In the genomic region with DNA sequence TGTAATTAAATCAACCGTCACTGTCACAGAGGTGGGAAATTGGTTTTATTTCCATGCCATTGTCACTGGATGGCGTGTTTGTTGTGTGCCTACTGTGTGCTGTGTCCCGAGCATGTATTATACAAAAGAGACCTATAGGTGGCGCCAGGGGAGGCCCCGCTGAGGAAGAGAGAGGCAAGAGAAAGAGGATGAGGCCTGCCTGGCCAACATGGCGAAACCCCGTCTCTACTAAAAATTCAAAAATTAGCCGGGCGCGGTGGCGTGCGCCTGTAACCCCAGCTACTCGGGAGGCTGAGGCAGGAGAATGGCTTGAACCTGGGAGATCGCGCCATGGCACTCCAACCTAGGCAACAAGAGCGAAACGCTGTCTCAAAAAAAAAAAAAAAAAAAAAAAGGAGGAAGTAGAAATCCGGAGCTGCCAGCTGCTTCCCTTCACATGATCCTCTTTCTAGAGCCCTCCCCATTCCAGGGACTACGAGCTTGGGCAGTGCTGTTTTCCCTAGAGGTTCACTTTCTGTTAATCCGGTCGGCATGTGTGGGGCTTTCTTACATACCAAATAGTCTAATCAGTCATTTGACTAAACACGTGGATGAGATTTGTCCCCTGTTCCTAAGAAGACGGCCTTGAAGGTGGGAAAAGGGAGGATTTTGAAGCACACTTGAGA, we compare ENCODE assay signal across 14 cellular contexts. TPM values are rescaled to one million over a fixed set of nuclear protein-coding genes. Genes with fewer than 3 reads are reported as not detected.
DNase-seq lines count a peak whose midpoint lies in the region; ATAC-seq, FAIRE-seq and TF ChIP-seq lines count a peak whose summit lies in the region.
"Had no signal": no experiment of that assay in that cellular context is flagged by ENCODE, and none has a peak within 500 bp of the region (broad histone marks: within the 10 kb centered on the region; RNA-seq: fewer than 3 reads in every experiment).

No MANE protein-coding gene starts in this region.

- no peak for TF ChIP-seq POLR2A in GM12891 (IDR thresholded peaks at IDR 0.05; ENCODE audit: low read depth, low read length)

- no peak overlapping the region for H3K4me2 ChIP-seq in OCI-LY1 (ENCODE audit: low read length)

- H3F3A ChIP-seq in OCI-LY1 (ENCODE audit: insufficient read depth, low read length): no peaks in the 10 kb centered on the region

- H3K9me3 ChIP-seq in OCI-LY1 (ENCODE audit: low read length): no peaks in the 10 kb centered on the region

- FAIRE-seq in GM12891 (lab: Jason Lieb, UNC) (no peak), D721Med (lab: Jason Lieb, UNC) (no peak)

- ATAC-seq in GM18511 (IDR thresholded peaks at IDR 0.05; ENCODE audit: unreplicated experiment): no peak

- H3K79me2 ChIP-seq in OCI-LY1 (ENCODE audit: insufficient read depth, low read length): no peaks in the 10 kb centered on the region

- TF ChIP-seq CTCF in 22Rv1 (IDR thresholded peaks at IDR 0.05) (peak; percentile 28), OCI-LY1 (IDR thresholded peaks at IDR 0.05; ENCODE audit: low read length) (0 out of 2 replicates have a peak, but pooled peaks have one; percentile 27), glutamatergic neuron (IDR thresholded peaks at IDR 0.05; ENCODE audit: partially characterized antibody, unreplicated experiment) (peak; percentile 22), D721Med (IDR thresholded peaks at IDR 0.05; ENCODE audit: insufficient read depth, missing control alignments) (no peak)

- H3K27me3 Mint-ChIP-seq in glutamatergic neuron (ENCODE audit: unreplicated experiment): no peaks in the 10 kb centered on the region

- no peaks in the 10 kb centered on the region for H3K36me3 Mint-ChIP-seq in glutamatergic neuron (ENCODE audit: unreplicated experiment)

- no peaks in the 10 kb centered on the region for H4K20me1 ChIP-seq in OCI-LY1 (ENCODE audit: insufficient read depth, low read length)

- no peak overlapping the region for H3K4me3 ChIP-seq in OCI-LY1 (ENCODE audit: low read depth, low read length, poor library complexity, severe bottlenecking)

- H2AFZ ChIP-seq in OCI-LY1 (ENCODE audit: low read length): no peak overlapping the region

- peaks cover 2% of the 10 kb centered on the region for H3K9me3 Mint-ChIP-seq in glutamatergic neuron (ENCODE audit: unreplicated experiment)

- no peak overlapping the region for H3K9ac ChIP-seq in OCI-LY1 (ENCODE audit: low read length)

- DNase-seq in GM12891 (ENCODE audit: insufficient read length, low spot score) (no peak), glutamatergic neuron (no peak), cerebellum (ENCODE audit: low spot score) (no peak), D721Med (ENCODE audit: insufficient read length, low spot score) (no peak)
- no peak for DNase-seq in effector CD8-positive, alpha-beta T cell (lab: John Stamatoyannopoulos, UW)
- DNase-seq: activated CD4-positive, CD25-positive, alpha-beta regulatory T cell treated with anti-CD3 and anti-CD28 coated beads, Interleukin-2, amount 50 U/mL, for 72 hours; AML-193; KG1; NCI-H2227 treated with DMSO at 0.1 percent for 48 hours had no signal

- H3K27ac ChIP-seq in 22Rv1 (no peak overlapping the region), OCI-LY1 (ENCODE audit: low read depth, low read length, poor library complexity, severe bottlenecking) (no peak overlapping the region)

- H3K27ac Mint-ChIP-seq in glutamatergic neuron (ENCODE audit: unreplicated experiment): no peak overlapping the region

- H3K4me1 Mint-ChIP-seq in glutamatergic neuron (ENCODE audit: low read depth, unreplicated experiment): no peaks in the 10 kb centered on the region

- H3K4me3 Mint-ChIP-seq in glutamatergic neuron (ENCODE audit: unreplicated experiment): no peak overlapping the region

- H3K27me3 ChIP-seq in OCI-LY1 (ENCODE audit: insufficient read depth, low read length): no peaks in the 10 kb centered on the region

- H3K4me1 ChIP-seq in OCI-LY1 (ENCODE audit: insufficient read depth, low read length, severe bottlenecking): no peaks in the 10 kb centered on the region

- H3K9me2 ChIP-seq in OCI-LY1 (ENCODE audit: low read depth, low read length): no peaks in the 10 kb centered on the region

- H3K36me3 ChIP-seq in OCI-LY1 (ENCODE audit: insufficient read depth, low read length): no peaks in the 10 kb centered on the region

TF ChIP-seq in GM12891, 5 proteins besides CTCF, POLR2A, EP300 and RAD21:
- TF ChIP-seq POU2F2 (IDR thresholded peaks at IDR 0.05; ENCODE audit: low read depth, low read length): no peak
- peak; percentile 41; the same call in 1 of the 2 replicates for TF ChIP-seq SPI1 (IDR thresholded peaks at IDR 0.05; ENCODE audit: low read depth, low read length)

RNA-seq across cellular contexts. Expression of gene CCDC175, which starts 6.4 kb away (rescaled TPM):
- not detected for polyA plus RNA-seq in GM12891 (2012; ENCODE audit: low read depth, missing spikeins)
- total RNA-seq in glutamatergic neuron (ENCODE audit: unreplicated experiment): not detected
- total RNA-seq in cerebellum: 14.2 TPM
- total RNA-seq: G401, SK-MEL-5 had no signal

Comparison
In these comparisons a context has a peak if more than half of its experiments do, and no peak if none do; other contexts are left out.
1. RNA of gene CCDC175, which starts 6.4 kb away (total RNA-seq): 14.2 TPM in cerebellum (single experiment); not detected in glutamatergic neuron (single experiment); every median in the first group is over 10 times any median in the second.